In genomic region chr2:113284481-113284880, GRCh38 we compare ENCODE assay signal across 12 cellular contexts. TPM values are rescaled to one million over a fixed set of nuclear protein-coding genes. Genes with fewer than 3 reads are reported as not detected.
DNase-seq lines count a peak whose midpoint lies in the region; ATAC-seq, FAIRE-seq and TF ChIP-seq lines count a peak whose summit lies in the region.
"Had no signal": no experiment of that assay in that cellular context is flagged by ENCODE, and none has a peak within 500 bp of the region (broad histone marks: within the 10 kb centered on the region; RNA-seq: fewer than 3 reads in every experiment).

No MANE protein-coding gene starts in this region.

- H3K27ac ChIP-seq in GM23248 = peak overlapping the region; percentile 76
- peak overlapping the region; percentile 96 for H3K27ac ChIP-seq in astrocyte (ENCODE audit: low read depth, low read length)
- peak overlapping the region; percentile 79 for H3K27ac ChIP-seq in hepatocyte
- H3K27ac ChIP-seq in spleen = peak overlapping the region; percentile 21 to 87 (median 78)
- H3K27ac ChIP-seq in A673 (ENCODE audit: low read depth, low read length, poor library complexity, severe bottlenecking) = no peak overlapping the region

- in situ Hi-C loops in GM23248 (cut with MboI) = no loop called here

- peak overlapping the region; percentile 37 for H3K9ac ChIP-seq in GM23248
- peak overlapping the region; percentile 80 for H3K9ac ChIP-seq in astrocyte (ENCODE audit: low read length)

- H3K36me3 Mint-ChIP-seq in astrocyte (ENCODE audit: low read depth, unreplicated experiment) = no peaks in the 10 kb centered on the region
- H3K36me3 Mint-ChIP-seq: CD8-positive, alpha-beta T cell had no signal

- no peak for TF ChIP-seq CTCF in astrocyte (IDR thresholded peaks at IDR 0.05; ENCODE audit: insufficient read depth, low read depth, low read length)
- no peak for TF ChIP-seq CTCF in hepatocyte (IDR thresholded peaks at IDR 0.05; ENCODE audit: poor library complexity)
- no peak for TF ChIP-seq CTCF in spleen (IDR thresholded peaks at IDR 0.05 in 8 of 11, conservative IDR thresholded peaks at IDR 0.05 in 3 of 11)
- no peak for TF ChIP-seq CTCF in A673 (conservative IDR thresholded peaks at IDR 0.05; ENCODE audit: low read depth, low read length)

- H3K9me3 ChIP-seq in GM23248 (ENCODE audit: low read depth) (no peaks in the 10 kb centered on the region), astrocyte (ENCODE audit: insufficient read depth, low read depth, low read length) (no peaks in the 10 kb centered on the region), hepatocyte (ENCODE audit: low read depth) (no peaks in the 10 kb centered on the region), spleen (no peaks in the 10 kb centered on the region), A673 (ENCODE audit: low read depth, low read length, poor library complexity, severe bottlenecking) (no peaks in the 10 kb centered on the region)

- H3K79me2 ChIP-seq in GM23248 (ENCODE audit: insufficient read depth) (no peaks in the 10 kb centered on the region), astrocyte (ENCODE audit: insufficient read depth, low read length) (no peaks in the 10 kb centered on the region), hepatocyte (no peaks in the 10 kb centered on the region)

- FAIRE-seq in astrocyte (lab: Jason Lieb, UNC) = no peak

- no peak for TF ChIP-seq POLR2A in spleen (IDR thresholded peaks at IDR 0.05)

- peaks cover 37% of the 10 kb centered on the region for H3K4me1 ChIP-seq in GM23248 (ENCODE audit: insufficient read depth)
- peaks cover 38% of the 10 kb centered on the region for H3K4me1 ChIP-seq in astrocyte (ENCODE audit: insufficient read depth, low read length)
- H3K4me1 ChIP-seq in hepatocyte (ENCODE audit: insufficient read depth) = peaks cover 29% of the 10 kb centered on the region
- H3K4me1 ChIP-seq in spleen = peaks cover 0 to 31% (median 11%) of the 10 kb centered on the region in 6 donors
- H3K4me1 ChIP-seq in A673 (ENCODE audit: insufficient read depth, low read length, poor library complexity, severe bottlenecking) = peaks cover 18% of the 10 kb centered on the region

- H3F3A ChIP-seq in GM23248 (ENCODE audit: insufficient read depth) = peaks cover 25% of the 10 kb centered on the region

- H3K4me3 Mint-ChIP-seq in astrocyte (ENCODE audit: unreplicated experiment) = no peak overlapping the region
- H3K4me3 Mint-ChIP-seq: activated CD4-positive, alpha-beta memory T cell treated with anti-CD3 and anti-CD28 coated beads, Interleukin-2, amount 10 ng/mL, durations not matched to agents 7 days and 5 days; activated naive CD4-positive, alpha-beta T cell treated with anti-CD3 and anti-CD28 coated beads for 36 hours; CD8-positive, alpha-beta T cell had no signal

- H3K27me3 Mint-ChIP-seq in astrocyte (ENCODE audit: low read depth, unreplicated experiment) = peaks cover 47% of the 10 kb centered on the region

- H2AFZ ChIP-seq in GM23248 (no peak overlapping the region), astrocyte (ENCODE audit: low read depth, low read length) (no peak overlapping the region), hepatocyte (no peak overlapping the region)

- H3K4me3 ChIP-seq in GM23248 (no peak overlapping the region), astrocyte (ENCODE audit: insufficient read depth, low read depth, low read length) (no peak overlapping the region), hepatocyte (no peak overlapping the region), spleen (no peak overlapping the region), A673 (ENCODE audit: low read depth, low read length, poor library complexity, severe bottlenecking) (no peak overlapping the region)

- H3K36me3 ChIP-seq in GM23248 (ENCODE audit: low read depth) = no peaks in the 10 kb centered on the region
- no peaks in the 10 kb centered on the region for H3K36me3 ChIP-seq in astrocyte (ENCODE audit: insufficient read depth, low read length)
- H3K36me3 ChIP-seq in hepatocyte (replicated peaks; ENCODE audit: insufficient read depth, low read depth) = no peaks in the 10 kb centered on the region
- H3K36me3 ChIP-seq in spleen = no peaks in the 10 kb centered on the region
- H3K36me3 ChIP-seq in A673 (ENCODE audit: insufficient read depth, low read length, poor library complexity, severe bottlenecking) = no peaks in the 10 kb centered on the region

- 75 to 100% methylated on average over 1 of the region's 1 CpG for WGBS in GM23248 (ENCODE audit: low coverage in 1 of 2, low lambda C conversion rate in 2 of 2, missing lambda C conversion rate in 2 of 2), 2 experiments
- 86% methylated on average over 1 of the region's 1 CpG for WGBS in hepatocyte (ENCODE audit: low lambda C conversion rate, missing lambda C conversion rate)
- WGBS in spleen, 5 donors = 72 to 94% (median 91%) methylated on average over 1 of the region's 1 CpG

- no peaks in the 10 kb centered on the region for H3K27me3 ChIP-seq in GM23248 (replicated peaks; ENCODE audit: insufficient read depth)
- H3K27me3 ChIP-seq in astrocyte (ENCODE audit: insufficient read depth, low read length) = no peaks in the 10 kb centered on the region
- H3K27me3 ChIP-seq in hepatocyte = peaks cover 10% of the 10 kb centered on the region
- H3K27me3 ChIP-seq in spleen (replicated peaks in 1 of 7) = peaks cover 0 to 5% (median 0%) of the 10 kb centered on the region in 7 donors
- no peaks in the 10 kb centered on the region for H3K27me3 ChIP-seq in A673 (replicated peaks; ENCODE audit: insufficient read depth, low read depth, low read length, poor library complexity)

- H3K4me1 Mint-ChIP-seq in astrocyte (ENCODE audit: low read depth, unreplicated experiment) = peaks cover 32% of the 10 kb centered on the region
- H3K4me1 Mint-ChIP-seq: activated CD4-positive, alpha-beta memory T cell treated with anti-CD3 and anti-CD28 coated beads, Interleukin-2, amount 10 ng/mL, durations not matched to agents 7 days and 5 days had no signal

- H3K9me2 ChIP-seq in GM23248 (ENCODE audit: insufficient read depth) (no peaks in the 10 kb centered on the region), hepatocyte (replicated peaks; ENCODE audit: insufficient read depth) (no peaks in the 10 kb centered on the region)

- intact Hi-C loops in spleen (cut with DNase I; ENCODE audit: low total_unique reads) (no loop called here), A673 (cut with micrococcal nuclease; ENCODE audit: unreplicated experiment) (loop anchor here (10.0 kb wide), 1 partner anchor 80 kb away; no protein-coding TSS in a partner anchor)

- H3K27ac Mint-ChIP-seq in astrocyte (ENCODE audit: unreplicated experiment) = peak overlapping the region; percentile 95
- H3K27ac Mint-ChIP-seq: activated CD4-positive, alpha-beta memory T cell treated with anti-CD3 and anti-CD28 coated beads, Interleukin-2, amount 10 ng/mL, durations not matched to agents 7 days and 5 days; activated naive CD4-positive, alpha-beta T cell treated with anti-CD3 and anti-CD28 coated beads for 36 hours; CD8-positive, alpha-beta T cell had no signal

- ATAC-seq in GM21526 (IDR thresholded peaks at IDR 0.05; ENCODE audit: low FRiP score, unreplicated experiment) (no peak), GM18907 (IDR thresholded peaks at IDR 0.05; ENCODE audit: unreplicated experiment) (no peak)
- ATAC-seq: CD8-positive, alpha-beta T cell had no signal

- H4K20me1 ChIP-seq in GM23248 (ENCODE audit: insufficient read depth) (no peaks in the 10 kb centered on the region), astrocyte (ENCODE audit: insufficient read depth, low read length) (no peaks in the 10 kb centered on the region), hepatocyte (ENCODE audit: insufficient read depth, poor library complexity, severe bottlenecking) (no peaks in the 10 kb centered on the region)

- H3K9me3 Mint-ChIP-seq in astrocyte (ENCODE audit: unreplicated experiment) = peaks cover 3% of the 10 kb centered on the region
- H3K9me3 Mint-ChIP-seq: activated CD4-positive, alpha-beta memory T cell treated with anti-CD3 and anti-CD28 coated beads, Interleukin-2, amount 10 ng/mL, durations not matched to agents 7 days and 5 days; activated naive CD4-positive, alpha-beta T cell treated with anti-CD3 and anti-CD28 coated beads for 36 hours; CD8-positive, alpha-beta T cell had no signal

- CTCF ChIA-PET in A673 (lab: Charles Lee) = no interaction called here

- H3K4me2 ChIP-seq in GM23248 (ENCODE audit: unreplicated experiment) = peak overlapping the region; percentile 47
- peak overlapping the region; percentile 64 for H3K4me2 ChIP-seq in astrocyte (ENCODE audit: low read length)
- no peak overlapping the region for H3K4me2 ChIP-seq in hepatocyte

- no TSS peak for BruUV-seq in A673 (replicated peaks; lab: Mats Ljungman, UMichigan)

- peak; percentile 54 for DNase-seq in GM23248
- DNase-seq in astrocyte (ENCODE audit: low read depth) = peak; percentile 39
- no peak for DNase-seq in hepatocyte (ENCODE audit: low spot score)
- DNase-seq in spleen = no peak
- DNase-seq in GF-D8 (lab: John Stamatoyannopoulos, UW) = no peak
- DNase-seq in A673 (ENCODE audit: low spot score) = no peak
- DNase-seq: activated CD4-positive, alpha-beta memory T cell treated with anti-CD3 and anti-CD28 coated beads, Interleukin-2, amount 10 ng/mL, durations not matched to agents 7 days and 5 days; activated naive CD4-positive, alpha-beta T cell treated with anti-CD3 and anti-CD28 coated beads for 36 hours; CD8-positive, alpha-beta T cell had no signal

- POLR2A ChIA-PET in A673 (lab: Charles Lee; ENCODE audit: low non-redundant PET) = no interaction called here

RNA-seq across cellular contexts. Expression of gene PAX8, which starts 5.8 kb away (rescaled TPM):
- 2.1 and 5.8 TPM in 2 replicates for total RNA-seq in GM23248 (2014; rRNA removed; shearing (Covaris generic))
- polyA plus RNA-seq in GM23248 (2016; fragmentation: Nextera tagmentation; extraction: Ambion mirVana) = 13.1 and 20.4 TPM in 2 replicates
- total RNA-seq in astrocyte = 0.48 and 1.2 TPM in 2 replicates
- 0.20 TPM in 1 of 2 replicates, not detected in the other for total RNA-seq in hepatocyte
- 0.05 and 0.16 TPM in 2 replicates for polyA plus RNA-seq in hepatocyte
- total RNA-seq in spleen = 1 to 10 TPM in 4 of 7 donors, under 1 TPM in 3; 0.09 to 2.8 (median 1.1) TPM
- polyA plus RNA-seq in spleen = 1 to 10 TPM in 1 of 3 donors, under 1 TPM in 2; 0.06 to 1.4 (median 0.08) TPM
- total RNA-seq in A673 (2021) = 3.1 and 3.2 TPM in 2 replicates
- total RNA-seq: skeletal muscle tissue had no signal

Comparison
In these comparisons a context has a peak if more than half of its experiments do, and no peak if none do; other contexts are left out.
1. DNase-seq: peak in GM23248 (single experiment) and astrocyte (single experiment); none in hepatocyte (single experiment), spleen (single experiment), GF-D8 (single experiment) and A673 (single experiment).